ENCODE assay signal across 14 cellular contexts in genomic region chr9:99103054-99103453, GRCh38. TPM values are rescaled to one million over a fixed set of nuclear protein-coding genes. Genes with fewer than 3 reads are reported as not detected.
DNase-seq lines count a peak whose midpoint lies in the region; ATAC-seq, FAIRE-seq and TF ChIP-seq lines count a peak whose summit lies in the region.
"Had no signal": no experiment of that assay in that cellular context is flagged by ENCODE, and none has a peak within 500 bp of the region (broad histone marks: within the 10 kb centered on the region; RNA-seq: fewer than 3 reads in every experiment).

No MANE protein-coding gene starts in this region.

- FAIRE-seq in A549 (lab: Jason Lieb, UNC): no peak

- CTCF ChIA-PET in A549 (lab: Yijun Ruan, JAX): interaction anchor here (0.9 to 3.8 kb wide), 7 partner anchors 9 to 255 kb away, joined by 3 to 15 read pairs (median 4); no protein-coding TSS in a partner anchor

- peaks cover 5% of the 10 kb centered on the region for H3K27me3 Mint-ChIP-seq in GM23338 (ENCODE audit: insufficient read depth, low read depth, poor library complexity)
- peaks cover 8% of the 10 kb centered on the region for H3K27me3 Mint-ChIP-seq in neural progenitor cell (ENCODE audit: insufficient read depth, low read depth)
- H3K27me3 Mint-ChIP-seq: activated B cell treated with CpG ODN at 0.5 μM for 24 hours had no signal

- WGBS in A549 (ENCODE audit: missing lambda C conversion rate): 17% methylated on average over 5 of the region's 5 CpGs
- 34 to 56% methylated on average over 5 of the region's 5 CpGs for WGBS in esophagus squamous epithelium, 2 donors

- H3K4me1 Mint-ChIP-seq in GM23338 (peaks cover 26% of the 10 kb centered on the region), neural progenitor cell (peaks cover 33% of the 10 kb centered on the region)

- POLR2A ChIA-PET in A549 (lab: Yijun Ruan, JAX): interaction anchor here (1.9 kb wide), 1 partner anchor 114 kb away, joined by 9 read pairs; no protein-coding TSS in a partner anchor

- H3K4me3 Mint-ChIP-seq in GM23338 (peak overlapping the region; percentile 80), neural progenitor cell (peak overlapping the region; percentile 89)

- no peak for TF ChIP-seq POLR2A in A549 (IDR thresholded peaks at IDR 0.05; ENCODE audit: low read length)
- no peak for TF ChIP-seq POLR2A in esophagus squamous epithelium (IDR thresholded peaks at IDR 0.05)

- H3K4me1 ChIP-seq in A549: peaks cover 32% of the 10 kb centered on the region
- H3K4me1 ChIP-seq in GM23338 (ENCODE audit: insufficient read depth): peaks cover 29% of the 10 kb centered on the region
- H3K4me1 ChIP-seq in esophagus squamous epithelium: peaks cover 27 to 53% (median 27%) of the 10 kb centered on the region in 3 donors
- H3K4me1 ChIP-seq in neural progenitor cell: peaks cover 33% of the 10 kb centered on the region

- TF ChIP-seq RAD21 in A549 (conservative IDR thresholded peaks at IDR 0.05 in 1 of 2, IDR thresholded peaks at IDR 0.05 in 1 of 2): 0 out of 5 replicates have a peak, but pooled peaks of 1 of the 2 experiments have one; percentile 10

- H2AFZ ChIP-seq in GM23338: peak overlapping the region; percentile 100
- H2AFZ ChIP-seq in neural progenitor cell (replicated peaks): no peak overlapping the region

- intact Hi-C loops in esophagus squamous epithelium (cut with DNase I): no loop called here

- H3K27ac Mint-ChIP-seq in GM23338 (no peak overlapping the region), neural progenitor cell (no peak overlapping the region)

- H3K27me3 ChIP-seq in GM23338 (ENCODE audit: insufficient read depth): peaks cover 25% of the 10 kb centered on the region
- H3K27me3 ChIP-seq in esophagus squamous epithelium: no peaks in the 10 kb centered on the region
- H3K27me3 ChIP-seq in neural progenitor cell: peaks cover 16% of the 10 kb centered on the region
- H3K27me3 ChIP-seq in MG63: no peaks in the 10 kb centered on the region
- H3K27me3 ChIP-seq: cardiac muscle cell had no signal

- TF ChIP-seq EP300 in A549 (IDR thresholded peaks at IDR 0.05): no peak; a peak in 1 of 5 replicates

- H3F3A ChIP-seq in GM23338 (replicated peaks; ENCODE audit: low read depth) (peaks cover 12% of the 10 kb centered on the region), neural progenitor cell (ENCODE audit: low read depth) (peaks cover 22% of the 10 kb centered on the region)

- no peaks in the 10 kb centered on the region; the same call in 2 of the 3 replicates for H3K36me3 Mint-ChIP-seq in GM23338 (ENCODE audit: low read depth)
- H3K36me3 Mint-ChIP-seq in neural progenitor cell: peaks cover 2% of the 10 kb centered on the region

- no peaks in the 10 kb centered on the region for H3K9me2 ChIP-seq in GM23338 (ENCODE audit: insufficient read depth)

- H3K9me3 Mint-ChIP-seq in GM23338: no peaks in the 10 kb centered on the region; the same call in 2 of the 3 replicates
- peaks cover 5% of the 10 kb centered on the region for H3K9me3 Mint-ChIP-seq in neural progenitor cell

- H3K36me3 ChIP-seq in GM23338 (ENCODE audit: insufficient read depth) (no peaks in the 10 kb centered on the region), esophagus squamous epithelium (no peaks in the 10 kb centered on the region), neural progenitor cell (no peaks in the 10 kb centered on the region), MG63 (no peaks in the 10 kb centered on the region; the same call in 1 of the 2 replicates)
- H3K36me3 ChIP-seq: cardiac muscle cell had no signal

- ATAC-seq in A549: peak in 1 of 2 experiments; percentile 14; a peak in 2 of 6 replicates
- ATAC-seq in GM23338: no peak
- no peak for ATAC-seq in GM21576 (IDR thresholded peaks at IDR 0.05; ENCODE audit: unreplicated experiment)
- no peak for ATAC-seq in left lobe of liver
- ATAC-seq in HG03175 (IDR thresholded peaks at IDR 0.05; ENCODE audit: unreplicated experiment): no peak

- H3K27ac ChIP-seq in A549 (peak overlapping the region; percentile 91 to 94), GM23338 (ENCODE audit: low read depth) (no peak overlapping the region), esophagus squamous epithelium (peak overlapping the region; percentile 91 to 99 (median 96)), neural progenitor cell (no peak overlapping the region)
- H3K27ac ChIP-seq: cardiac muscle cell had no signal

- 0 out of 3 replicates have a peak, but pooled peaks cover 3% of the 10 kb centered on the region for H3K9me3 ChIP-seq in A549
- H3K9me3 ChIP-seq in esophagus squamous epithelium: no peaks in the 10 kb centered on the region
- no peaks in the 10 kb centered on the region for H3K9me3 ChIP-seq in neural progenitor cell (ENCODE audit: low read depth)
- no peaks in the 10 kb centered on the region for H3K9me3 ChIP-seq in MG63

- no peak overlapping the region for H3K9ac ChIP-seq in neural progenitor cell

- H4K20me1 ChIP-seq in GM23338 (replicated peaks; ENCODE audit: insufficient read depth) (peaks cover 15% of the 10 kb centered on the region), neural progenitor cell (ENCODE audit: low read depth) (peaks cover 26% of the 10 kb centered on the region)

- H3K79me2 ChIP-seq in GM23338 (replicated peaks; ENCODE audit: insufficient read depth): peaks cover 24% of the 10 kb centered on the region
- H3K79me2 ChIP-seq in neural progenitor cell (ENCODE audit: low read depth): peaks cover 27% of the 10 kb centered on the region

- H3K4me3 ChIP-seq in A549 (no peak overlapping the region), GM23338 (peak overlapping the region; percentile 91; the same call in 1 of the 2 replicates), esophagus squamous epithelium (no peak overlapping the region), neural progenitor cell (no peak overlapping the region), MG63 (no peak overlapping the region)
- H3K4me3 ChIP-seq: cardiac muscle cell had no signal

- H3K4me2 ChIP-seq in A549 (peak overlapping the region; percentile 96), GM23338 (peak overlapping the region; percentile 99), neural progenitor cell (no peak overlapping the region)

- TF ChIP-seq CTCF in A549 (IDR thresholded peaks at IDR 0.05): no peak
- no peak for TF ChIP-seq CTCF in GM23338 (conservative IDR thresholded peaks at IDR 0.05; ENCODE audit: low read depth in 2 of 2)
- TF ChIP-seq CTCF in esophagus squamous epithelium (IDR thresholded peaks at IDR 0.05): no peak
- no peak for TF ChIP-seq CTCF in neural progenitor cell (IDR thresholded peaks at IDR 0.05)

- DNase-seq in A549 (ENCODE audit: low read depth in 1 of 2, low spot score in 1 of 2) (peak; percentile 31 to 79), GM23338 (ENCODE audit: low spot score) (no peak), esophagus squamous epithelium (lab: John Stamatoyannopoulos, UW) (no peak), neural progenitor cell (ENCODE audit: low spot score) (no peak), MG63 (no peak), left lobe of liver (ENCODE audit: low spot score) (no peak)
- DNase-seq: activated B cell treated with CpG ODN at 0.5 μM for 24 hours; activated T-cell treated with anti-CD3 and anti-CD28 coated beads, Interleukin-2, amount 50 U/mL, for 1 hour; NCI-H1436; NCI-H69; SHP77 treated with DMSO at 0.1 percent for 48 hours had no signal

TF ChIP-seq in A549, 52 proteins besides CTCF, POLR2A, EP300 and RAD21:
- TF ChIP-seq KDM1A (IDR thresholded peaks at IDR 0.05; ENCODE audit: low read depth): no peak
- TF ChIP-seq JUNB (IDR thresholded peaks at IDR 0.05): peak; percentile 25; the same call in 1 of the 2 replicates
- TF ChIP-seq CEBPB (IDR thresholded peaks at IDR 0.05): peak in 1 of 2 experiments; percentile 24; a peak in 1 of 4 replicates
- TF ChIP-seq FOSL2 (IDR thresholded peaks at IDR 0.05): no peak
- TF ChIP-seq FOSL2 (CRISPR knock-in tag; IDR thresholded peaks at IDR 0.05): peak; percentile 72

TF ChIP-seq in GM23338, 12 proteins besides CTCF, POLR2A, EP300 and RAD21 (continues in another document):
- TF ChIP-seq STAT1 (IDR thresholded peaks at IDR 0.05; ENCODE audit: unreplicated experiment) (no peak), ZNF331 (CRISPR knock-in tag; IDR thresholded peaks at IDR 0.05; ENCODE audit: low read depth) (no peak), EZH2 (IDR thresholded peaks at IDR 0.05; ENCODE audit: low read depth, unreplicated experiment) (no peak), JUNB (IDR thresholded peaks at IDR 0.05; ENCODE audit: unreplicated experiment) (no peak)

RNA-seq across cellular contexts. Expression of gene TGFBR1, which starts 1.9 kb away (rescaled TPM):
- polyA plus RNA-seq in A549 (2011; rRNA removed) (45.5 and 77.1 TPM in 2 replicates), A549 (2017; fragmentation: RNase III; extraction: RNeasy Plus Mini Kit Qiagen cat#74134 plus additional on column Dnase treatment) (18.3 to 25.8 TPM (median 25.4 TPM) in 3 replicates), GM23338 (2016; fragmentation: Nextera tagmentation; extraction: Ambion mirVana) (8.3 and 9.3 TPM in 2 replicates)
- polyA plus RNA-seq in A549 (2012; cell fraction: cytosol; rRNA removed): 6.6 and 13.0 TPM in 2 replicates
- polyA plus RNA-seq in A549 (2012; cell fraction: nucleus; rRNA removed): 4.0 and 10.0 TPM in 2 replicates
- 211 and 216 TPM in 2 replicates for polyA minus RNA-seq in A549 (2011; rRNA and poly(A)+ RNA removed)
- 39.5 and 40.2 TPM in 2 replicates for total RNA-seq in GM23338 (2014; rRNA removed; shearing (Covaris generic))
- total RNA-seq in esophagus squamous epithelium (10 to 100 TPM; 20.2 to 34.3 (median 25.6) TPM), neural progenitor cell (ENCODE audit: low replicate concordance) (86.8 and 138 TPM in 2 replicates), left lobe of liver (13.5 TPM)
- total RNA-seq in MG63 (2014; rRNA removed; shearing (Covaris generic); ENCODE audit: low replicate concordance): 19.1 and 29.4 TPM in 2 replicates

Comparison
In these comparisons a context has a peak if more than half of its experiments do, and no peak if none do; other contexts are left out.
1. DNase-seq: peak in A549 (2 of 2); none in GM23338 (single experiment), esophagus squamous epithelium (single experiment), neural progenitor cell (single experiment), MG63 (single experiment) and left lobe of liver (single experiment).
2. H3K27ac ChIP-seq: peak in A549 (2 of 2) and esophagus squamous epithelium (4 of 4); none in GM23338 (single experiment) and neural progenitor cell (single experiment).